10 cellular contexts compared by ENCODE assay signal in the genomic region with DNA sequence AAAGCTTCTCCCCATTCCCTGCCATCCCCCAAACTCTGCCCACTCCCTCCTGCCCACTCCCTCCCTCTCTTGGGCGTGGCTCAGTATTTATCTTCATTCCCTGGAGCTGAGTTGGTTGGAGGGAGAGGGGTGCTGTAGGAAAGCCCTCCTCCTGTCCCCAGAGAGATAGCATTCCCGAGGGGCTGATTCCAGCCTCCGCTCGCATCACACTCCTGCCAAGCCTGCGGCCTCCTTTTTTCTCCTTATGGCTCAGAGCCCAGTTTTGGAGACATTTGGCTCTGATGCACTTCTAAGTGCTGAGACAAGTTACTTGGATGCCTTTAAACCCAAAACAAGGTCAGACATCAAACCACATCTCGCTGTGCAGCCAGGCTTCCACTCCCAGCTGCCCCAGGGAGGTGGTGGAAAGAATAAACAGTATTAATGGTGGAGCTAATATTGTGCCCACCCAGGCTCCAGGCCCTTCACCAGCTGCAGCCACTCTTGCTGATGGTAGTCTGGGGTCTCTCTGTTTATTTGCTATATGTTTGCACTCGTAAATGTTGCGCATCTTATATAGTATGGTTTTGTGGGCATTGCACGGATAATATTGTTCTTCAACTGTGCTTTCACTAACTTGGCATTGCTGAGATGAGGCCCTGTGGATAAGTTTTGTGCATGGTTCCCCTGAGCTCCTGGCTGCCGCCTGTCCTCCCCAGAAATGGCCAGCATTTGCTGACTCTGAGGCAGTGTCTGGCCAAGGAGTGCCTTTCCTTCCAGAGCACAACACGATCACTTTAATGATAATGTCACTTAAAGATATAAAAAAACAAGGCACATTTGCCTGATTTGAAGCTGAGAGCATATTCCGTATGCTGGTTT.
DNase-seq lines count a peak whose midpoint lies in the region; ATAC-seq and TF ChIP-seq lines count a peak whose summit lies in the region.
"Had no signal": no experiment of that assay in that cellular context is flagged by ENCODE, and none has a peak within 500 bp of the region (broad histone marks: within the 10 kb centered on the region; RNA-seq: fewer than 3 reads in every experiment).

No MANE protein-coding gene starts in this region.

- ATAC-seq in Panc1 = peak; percentile 19; the same call in 1 of the 2 replicates
- no peak for ATAC-seq in GM18870 (IDR thresholded peaks at IDR 0.05; ENCODE audit: unreplicated experiment)

- no peak for TF ChIP-seq CTCF in BE2C (IDR thresholded peaks at IDR 0.05; ENCODE audit: low read depth, low read length)
- TF ChIP-seq CTCF in Panc1 (IDR thresholded peaks at IDR 0.05) = no peak
- TF ChIP-seq CTCF in fibroblast of villous mesenchyme (IDR thresholded peaks at IDR 0.05; ENCODE audit: insufficient read depth, low read depth, low read length) = no peak

- POLR2A ChIA-PET in Panc1 (lab: Charles Lee) = no interaction called here

- peaks cover 6% of the 10 kb centered on the region for H3K4me1 ChIP-seq in BE2C
- H3K4me1 ChIP-seq in Panc1 (ENCODE audit: control insufficient read depth, insufficient read depth, low read length) = no peaks in the 10 kb centered on the region
- peaks cover 15% of the 10 kb centered on the region for H3K4me1 ChIP-seq in rectal smooth muscle tissue (ENCODE audit: control insufficient read depth, insufficient read depth, low read length)
- H3K4me1 ChIP-seq: SJSA1 had no signal

- H3K36me3 ChIP-seq in BE2C = no peaks in the 10 kb centered on the region
- no peaks in the 10 kb centered on the region for H3K36me3 ChIP-seq in Panc1 (ENCODE audit: control insufficient read depth, insufficient read depth, low read length)
- no peaks in the 10 kb centered on the region for H3K36me3 ChIP-seq in rectal smooth muscle tissue (ENCODE audit: control insufficient read depth, insufficient read depth, low read length)
- H3K36me3 ChIP-seq: SJSA1 had no signal

- in situ Hi-C loops in Panc1 (cut with HindIII; ENCODE audit: low pct_unique_long_range_greater_than_20kb, low sequenced_read_pairs) = no loop called here

- H3K27me3 ChIP-seq in BE2C (no peaks in the 10 kb centered on the region), Panc1 (ENCODE audit: control insufficient read depth, insufficient read depth, low read length) (no peaks in the 10 kb centered on the region), rectal smooth muscle tissue (ENCODE audit: control insufficient read depth, insufficient read depth, low read length) (no peaks in the 10 kb centered on the region)
- H3K27me3 ChIP-seq: SJSA1 had no signal

- peak overlapping the region; percentile 21 for H3K9ac ChIP-seq in rectal smooth muscle tissue (ENCODE audit: low read length)

- H3K27ac ChIP-seq in Panc1 (ENCODE audit: low read length) (no peak overlapping the region), rectal smooth muscle tissue (ENCODE audit: low read depth, low read length) (peak overlapping the region; percentile 62)
- H3K27ac ChIP-seq: SJSA1 had no signal

- no peaks in the 10 kb centered on the region for H3K9me3 ChIP-seq in BE2C
- H3K9me3 ChIP-seq in Panc1 (ENCODE audit: control insufficient read depth, insufficient read depth, low read depth, low read length) = no peaks in the 10 kb centered on the region
- H3K9me3 ChIP-seq: SJSA1 had no signal

- BruUV-seq in Panc1 (replicated peaks; lab: Mats Ljungman, UMichigan) = no TSS peak

- H3K4me3 ChIP-seq in BE2C (ENCODE audit: low read depth, low read length) (no peak overlapping the region), Panc1 (ENCODE audit: low read depth in 2 of 2, low read length in 2 of 2) (no peak overlapping the region), fibroblast of villous mesenchyme (ENCODE audit: low read depth, low read length) (no peak overlapping the region), rectal smooth muscle tissue (ENCODE audit: low read length) (peak overlapping the region; percentile 44)
- H3K4me3 ChIP-seq: SJSA1 had no signal

- DNase-seq in BE2C (peak; percentile 58), Panc1 (ENCODE audit: low read depth, low spot score) (no peak), fibroblast of villous mesenchyme (ENCODE audit: low read depth) (peak; percentile 80), CD1c-positive myeloid dendritic cell (ENCODE audit: extremely low spot score) (no peak)
- DNase-seq in activated naive CD4-positive, alpha-beta T cell (lab: John Stamatoyannopoulos, UW) = no peak
- no peak for DNase-seq in activated CD8-positive, alpha-beta memory T cell treated with anti-CD3 and anti-CD28 coated beads, Interleukin-2, amount 50 U/mL, for 48 hours
- DNase-seq: stimulated activated naive CD4-positive, alpha-beta T cell treated with Interleukin-2 at 50 U/mL for 16 hours had no signal

- CTCF ChIA-PET in Panc1 (lab: Charles Lee) = interaction anchor here (0.7 to 2.8 kb wide), 2 partner anchors 154 to 296 kb away, joined by 3 to 14 read pairs; no protein-coding TSS in a partner anchor

- intact Hi-C loops in Panc1 (cut with micrococcal nuclease; ENCODE audit: unreplicated experiment) = loop anchor here (10.0 kb wide), 2 partner anchors 156 to 296 kb away; partner anchors contain the start of gene MEF2A

Comparison
In these comparisons a context has a peak if more than half of its experiments do, and no peak if none do; other contexts are left out.
1. DNase-seq: peak in BE2C (single experiment) and fibroblast of villous mesenchyme (single experiment); none in Panc1 (single experiment), activated naive CD4-positive, alpha-beta T cell (0 of 4), activated CD8-positive, alpha-beta memory T cell treated with anti-CD3 and anti-CD28 coated beads, Interleukin-2, amount 50 U/mL, for 48 hours (single experiment) and CD1c-positive myeloid dendritic cell (single experiment).